ENCODE assay signal across 12 cellular contexts in the genomic region with DNA sequence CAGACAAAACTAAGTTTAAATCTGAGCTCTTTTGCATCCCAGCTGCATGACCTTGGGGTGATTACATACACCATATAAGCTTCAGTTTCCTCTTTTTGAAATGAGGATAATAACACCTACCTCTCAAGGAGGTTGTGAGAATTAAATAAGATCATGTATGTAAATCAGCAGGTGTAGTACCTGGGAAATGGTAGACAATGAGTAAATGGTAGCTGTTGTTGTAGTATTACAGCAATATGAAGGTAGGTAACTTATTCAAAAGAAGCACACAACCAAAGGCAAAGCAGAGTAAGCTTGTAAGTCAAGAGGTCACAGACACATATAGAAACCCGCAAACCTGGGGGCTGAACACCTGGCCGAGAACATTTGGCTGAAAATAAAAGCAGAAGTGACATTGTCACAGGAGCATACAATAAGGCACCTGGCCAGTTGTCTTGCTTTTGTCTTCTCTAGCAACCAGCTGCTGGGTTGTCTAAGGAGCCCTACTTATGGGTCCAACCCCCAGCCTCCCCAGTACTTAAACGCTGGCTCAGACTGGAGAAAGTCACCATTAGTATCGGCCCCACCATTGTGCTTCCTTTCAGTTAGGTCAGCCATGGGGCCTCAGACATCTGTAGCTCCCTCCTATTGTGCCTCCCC.
DNase-seq lines count a peak whose midpoint lies in the region; ATAC-seq, FAIRE-seq and TF ChIP-seq lines count a peak whose summit lies in the region.
"Had no signal": no experiment of that assay in that cellular context is flagged by ENCODE, and none has a peak within 500 bp of the region (broad histone marks: within the 10 kb centered on the region; RNA-seq: fewer than 3 reads in every experiment).

No MANE protein-coding gene starts in this region.

- H3K4me2 ChIP-seq in K562 (ENCODE audit: insufficient read depth, low read length), result no peak overlapping the region
- H3K4me2 ChIP-seq in hepatocyte, result no peak overlapping the region

- no peak overlapping the region for H3K9ac ChIP-seq in K562 (ENCODE audit: insufficient read depth in 1 of 2, low read depth in 2 of 2, low read length in 2 of 2)

- TF ChIP-seq EP300 in K562 (IDR thresholded peaks at IDR 0.05; ENCODE audit: low read length), result no peak

- no peak for DNase-seq in K562 (ENCODE audit: extremely low read depth in 1 of 4, low spot score in 3 of 4)
- no peak for DNase-seq in hepatocyte (ENCODE audit: low spot score)
- DNase-seq in brain microvascular endothelial cell, result no peak
- no peak for DNase-seq in glomerular visceral epithelial cell (ENCODE audit: extremely low spot score)
- DNase-seq in breast epithelium (ENCODE audit: low spot score in 2 of 2), result no peak
- DNase-seq: activated CD4-positive, alpha-beta T cell treated with anti-CD3 and anti-CD28 coated beads, Interleukin-2, amount 10 ng/mL, durations not matched to agents 7 days and 5 days; caudate nucleus; glutamatergic neuron; stimulated activated CD4-positive, alpha-beta T cell treated with anti-CD3 and anti-CD28 coated beads, Interleukin-2, amount 100 ng/mL, for 24 hours had no signal

- 19% methylated on average over 4 of the region's 4 CpGs for WGBS in K562 (ENCODE audit: insufficient coverage, low coverage, missing lambda C conversion rate)
- WGBS in hepatocyte (ENCODE audit: low lambda C conversion rate, missing lambda C conversion rate), result 90% methylated on average over 4 of the region's 4 CpGs

- peaks cover 7 to 9% of the 10 kb centered on the region in 2 experiments; a peak in 2 of 5 replicates for H3K27me3 ChIP-seq in K562 (ENCODE audit: control insufficient read depth in 2 of 2, insufficient read depth in 2 of 2, low read length in 2 of 2)
- no peaks in the 10 kb centered on the region for H3K27me3 ChIP-seq in hepatocyte
- H3K27me3 ChIP-seq in brain microvascular endothelial cell (replicated peaks), result no peaks in the 10 kb centered on the region
- H3K27me3 ChIP-seq in breast epithelium, result no peaks in the 10 kb centered on the region

- H3K27ac ChIP-seq in K562 (ENCODE audit: extremely low read depth, low read depth, low read length), result no peak overlapping the region
- no peak overlapping the region for H3K27ac ChIP-seq in hepatocyte
- H3K27ac ChIP-seq in brain microvascular endothelial cell, result no peak overlapping the region
- H3K27ac ChIP-seq in breast epithelium, result no peak overlapping the region

- peaks cover 0 to 3% of the 10 kb centered on the region in 2 experiments; a peak in 3 of 5 replicates for H3K4me1 ChIP-seq in K562 (replicated peaks in 1 of 2; ENCODE audit: control insufficient read depth in 2 of 2, insufficient read depth in 2 of 2, low read length in 2 of 2)
- no peaks in the 10 kb centered on the region for H3K4me1 ChIP-seq in hepatocyte (ENCODE audit: insufficient read depth)
- H3K4me1 ChIP-seq in breast epithelium, result no peaks in the 10 kb centered on the region

- TF ChIP-seq RAD21 in K562 (CRISPR knock-in tag; conservative IDR thresholded peaks at IDR 0.05 in 1 of 2, IDR thresholded peaks at IDR 0.05 in 1 of 2), result no peak

- CTCF ChIA-PET in K562 (lab: Yijun Ruan, JAX; ENCODE audit: low intra/inter-chr PET ratio), result no interaction called here

- TF ChIP-seq POLR2A in K562 (conservative IDR thresholded peaks at IDR 0.05) (no peak), breast epithelium (IDR thresholded peaks at IDR 0.05) (no peak)

- H3K9me1 ChIP-seq in K562 (ENCODE audit: control insufficient read depth, insufficient read depth, low read length), result no peaks in the 10 kb centered on the region

- FAIRE-seq in K562 (lab: Jason Lieb, UNC), result no peak

- intact Hi-C loops in K562 (cut with micrococcal nuclease), result no loop called here
- intact Hi-C loops in breast epithelium (cut with DNase I; ENCODE audit: low total_unique reads), result no loop called here

- H3K9me2 ChIP-seq in hepatocyte (replicated peaks; ENCODE audit: insufficient read depth), result no peaks in the 10 kb centered on the region

- H3K4me3 ChIP-seq in K562 (no peak overlapping the region), hepatocyte (no peak overlapping the region), brain microvascular endothelial cell (ENCODE audit: low read depth, low read length) (no peak overlapping the region), breast epithelium (no peak overlapping the region)

- in situ Hi-C loops in K562 (cut with MboI) (no loop called here), brain microvascular endothelial cell (cut with HindIII; ENCODE audit: low pct_ligation_motif_present, low sequenced_read_pairs) (no loop called here)

- H3K79me2 ChIP-seq in K562 (ENCODE audit: control insufficient read depth, insufficient read depth, low read length), result no peaks in the 10 kb centered on the region
- H3K79me2 ChIP-seq in hepatocyte, result no peaks in the 10 kb centered on the region

- H3K9me3 ChIP-seq in K562 (replicated peaks; ENCODE audit: control insufficient read depth, insufficient read depth, low read depth, low read length) (peaks cover 3% of the 10 kb centered on the region; the same call in 1 of the 2 replicates), hepatocyte (ENCODE audit: low read depth) (no peaks in the 10 kb centered on the region), breast epithelium (peaks cover 0 to 9% of the 10 kb centered on the region in 2 donors)

- H2AFZ ChIP-seq in K562 (ENCODE audit: low read depth, low read length) (no peak overlapping the region), hepatocyte (no peak overlapping the region)

- H3K36me3 ChIP-seq in K562 (ENCODE audit: control insufficient read depth, insufficient read depth, low read length) (no peaks in the 10 kb centered on the region), hepatocyte (replicated peaks; ENCODE audit: insufficient read depth, low read depth) (no peaks in the 10 kb centered on the region), brain microvascular endothelial cell (replicated peaks) (no peaks in the 10 kb centered on the region), breast epithelium (no peaks in the 10 kb centered on the region)

- ATAC-seq in GM18519 (IDR thresholded peaks at IDR 0.05; ENCODE audit: low FRiP score, unreplicated experiment) (peak; percentile 83), GM21528 (IDR thresholded peaks at IDR 0.05; ENCODE audit: low FRiP score, unreplicated experiment) (peak; percentile 95), HG03280 (IDR thresholded peaks at IDR 0.05; ENCODE audit: unreplicated experiment) (peak; percentile 94), K562 (peak; percentile 47)

- no TSS peak for BruUV-seq in K562 (replicated peaks; lab: Mats Ljungman, UMichigan)

- POLR2A ChIA-PET in K562 (lab: Yijun Ruan, JAX), result interaction anchor here (0.5 to 1.7 kb wide), 5 partner anchors 10 to 64 kb away, joined by 3 to 10 read pairs (median 5); no protein-coding TSS in a partner anchor

- H4K20me1 ChIP-seq in K562 (replicated peaks; ENCODE audit: control insufficient read depth, insufficient read depth, low read length) (no peaks in the 10 kb centered on the region), hepatocyte (ENCODE audit: insufficient read depth, poor library complexity, severe bottlenecking) (no peaks in the 10 kb centered on the region)

- TF ChIP-seq CTCF in K562 (IDR thresholded peaks at IDR 0.05 in 2 of 3, conservative IDR thresholded peaks at IDR 0.05 in 1 of 3; ENCODE audit: insufficient read depth in 2 of 3, low read depth in 1 of 3, low read length in 3 of 3), result no peak
- no peak for TF ChIP-seq CTCF in hepatocyte (IDR thresholded peaks at IDR 0.05; ENCODE audit: poor library complexity)
- no peak for TF ChIP-seq CTCF in brain microvascular endothelial cell (IDR thresholded peaks at IDR 0.05; ENCODE audit: low read depth, low read length, missing control alignments)
- no peak for TF ChIP-seq CTCF in breast epithelium (IDR thresholded peaks at IDR 0.05)

TF ChIP-seq in K562, 482 proteins besides CTCF, POLR2A, EP300 and RAD21:
- TF ChIP-seq ZNF707 (CRISPR knock-in tag; conservative IDR thresholded peaks at IDR 0.05) (no peak), KHSRP (IDR thresholded peaks at IDR 0.05) (no peak), CEBPB (tag; IDR thresholded peaks at IDR 0.05) (no peak), SPI1 (IDR thresholded peaks at IDR 0.05; ENCODE audit: borderline replicate concordance, low read depth, low read length) (peak; percentile 57)
